24 cellular contexts compared by ENCODE assay signal in the genomic region with DNA sequence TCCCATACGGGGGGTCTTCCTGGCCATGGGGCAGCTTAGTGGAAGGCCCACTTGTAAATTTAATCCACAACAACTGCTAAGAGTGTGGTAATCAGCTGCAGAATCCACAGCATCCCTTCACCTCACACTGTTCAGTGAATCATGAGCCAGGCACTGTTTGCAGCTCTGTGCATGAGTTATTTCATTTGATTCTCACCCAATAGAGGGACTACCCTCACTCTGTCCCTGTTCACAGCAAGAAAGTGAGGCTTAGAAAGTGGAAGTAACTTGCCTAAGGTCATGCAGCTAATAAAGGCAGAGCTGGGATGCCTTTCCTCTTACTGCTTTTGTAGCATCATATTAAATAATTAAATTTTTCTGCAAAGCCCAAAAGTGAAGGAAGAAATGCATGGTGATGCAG.
"Had no signal": no experiment of that assay in that cellular context is flagged by ENCODE, and none has a peak within 500 bp of the region (broad histone marks: within the 10 kb centered on the region; RNA-seq: fewer than 3 reads in every experiment).

No MANE protein-coding gene starts in this region.

- H3K36me3 ChIP-seq: lower lobe of right lung, sigmoid colon, transverse colon, uterus had no signal

- H3K27me3 ChIP-seq: body of pancreas, sigmoid colon, transverse colon, uterus had no signal

- ATAC-seq: activated CD4-positive, CD25-positive, alpha-beta regulatory T cell treated with anti-CD3 and anti-CD28 coated beads, Interleukin-2, amount 50 U/mL, for 24 hours; activated naive CD8-positive, alpha-beta T cell treated with anti-CD3 and anti-CD28 coated beads, Interleukin-2, amount 50 U/mL, for 24 hours; activated T-cell treated with anti-CD3 and anti-CD28 coated beads, Interleukin-2, amount 50 U/mL, for 72 hours; body of pancreas; left lobe of liver; lower lobe of right lung; naive thymus-derived CD4-positive, alpha-beta T cell had no signal

- DNase-seq: activated CD4-positive, alpha-beta memory T cell treated with anti-CD3 and anti-CD28 coated beads, Interleukin-2, amount 10 ng/mL, durations not matched to agents 7 days and 5 days; activated CD4-positive, alpha-beta T cell treated with anti-CD3 and anti-CD28 coated beads, Interleukin-2, amount 10 ng/mL, durations not matched to agents 24 days and 14 days; activated effector memory CD4-positive, alpha-beta T cell treated with Interleukin-2 at 50 U/mL for 16 hours; activated naive CD4-positive, alpha-beta T cell treated with anti-CD3 and anti-CD28 coated beads, Interleukin-2, amount 50 U/mL, for 16 hours; activated naive CD8-positive, alpha-beta T cell treated with anti-CD3 and anti-CD28 coated beads, Interleukin-2, amount 50 U/mL, for 24 hours; activated T-cell treated with anti-CD3 and anti-CD28 coated beads, Interleukin-2, amount 50 U/mL, for 72 hours; anterior cingulate cortex; body of pancreas; caudate nucleus; effector CD8-positive, alpha-beta T cell; erythroblast; foreskin fibroblast; kidney; lower lobe of right lung; naive thymus-derived CD4-positive, alpha-beta T cell; sigmoid colon; stimulated activated CD4-positive, alpha-beta T cell treated with anti-CD3 and anti-CD28 coated beads, Interleukin-2, amount 100 ng/mL, for 48 hours; stimulated activated CD8-positive, alpha-beta memory T cell treated with anti-CD3 and anti-CD28 coated beads, Interleukin-4, amount 100 ng/mL, for 48 hours; stimulated activated naive B cell treated with anti-CD40 and anti-IgM and Interleukin-4, amounts not matched to agents 10 μg/mL and 1 μg/mL and 100 μg/mL, for 72 hours; transverse colon; uterus had no signal

- FAIRE-seq: kidney had no signal

- H3K4me1 ChIP-seq: body of pancreas, lower lobe of right lung, sigmoid colon, transverse colon, uterus had no signal

- H3K4me3 ChIP-seq: body of pancreas, lower lobe of right lung, sigmoid colon, transverse colon, uterus had no signal

- H3K9me3 ChIP-seq: body of pancreas, lower lobe of right lung, sigmoid colon, transverse colon, uterus had no signal

- H3K27ac ChIP-seq: body of pancreas, lower lobe of right lung, sigmoid colon, transverse colon, uterus, VCaP had no signal
